Comparison of ENCODE assay signal across 6 cellular contexts in genomic region chr11:504994-505344, GRCh38. TPM values are rescaled to one million over a fixed set of nuclear protein-coding genes. Genes with fewer than 3 reads are reported as not detected.
A peak's percentile ranks its signal among the peaks of the same experiment; 100 is the strongest.
DNase-seq lines count a peak whose midpoint lies in the region; ATAC-seq and TF ChIP-seq lines count a peak whose summit lies in the region.

No MANE protein-coding gene starts in this region.

- no peaks in the 10 kb centered on the region for H3K27me3 Mint-ChIP-seq in mesothelial cell of epicardium (ENCODE audit: low read depth)

- peak overlapping the region in 9 of 10 experiments; percentile 44 to 94 (median 80); a peak in 15 of 20 replicates for H3K4me3 ChIP-seq in BLaER1 treated with 17β-estradiol and CSF1 and Interleukin-3, amounts not matched to agents 10 nM and 100 nM
- peak overlapping the region; percentile 53 for H3K4me3 ChIP-seq in WI38 (ENCODE audit: low read depth, low read length)

- peak overlapping the region; percentile 96 for H3K4me3 Mint-ChIP-seq in mesothelial cell of epicardium

- H3K9me3 ChIP-seq in BLaER1 treated with 17β-estradiol and CSF1 and Interleukin-3, amounts not matched to agents 10 nM and 100 nM (replicated peaks in 1 of 11), result no peaks in the 10 kb centered on the region

- TF ChIP-seq CTCF in WI38 (IDR thresholded peaks at IDR 0.05; ENCODE audit: low read depth, low read length), result no peak
- TF ChIP-seq CTCF in mesothelial cell of epicardium (IDR thresholded peaks at IDR 0.05; ENCODE audit: unreplicated experiment), result no peak

- H3K27ac ChIP-seq in BLaER1 treated with 17β-estradiol and CSF1 and Interleukin-3, amounts not matched to agents 10 nM and 100 nM, result peak overlapping the region in 2 of 11 experiments; percentile 91 to 92; a peak in 3 of 22 replicates

- H4K20me1 ChIP-seq in BLaER1 treated with 17β-estradiol and CSF1 and Interleukin-3, amounts not matched to agents 10 nM and 100 nM, result peaks cover 23 to 70% (median 50%) of the 10 kb centered on the region in 11 experiments; a peak in 21 of 22 replicates

- peaks cover 7% of the 10 kb centered on the region for H3K36me3 Mint-ChIP-seq in mesothelial cell of epicardium

- peaks cover 22% of the 10 kb centered on the region for H3K4me1 Mint-ChIP-seq in mesothelial cell of epicardium

- DNase-seq in mesothelial cell of epicardium (ENCODE audit: low spot score in 2 of 2, unreplicated experiment in 2 of 2), result no peak
- no peak for DNase-seq in COLO668 (lab: John Stamatoyannopoulos, UW; ENCODE audit: unreplicated experiment)
- DNase-seq in NCI-H1417 treated with DMSO at 0.1 percent for 48 hours (lab: John Stamatoyannopoulos, UW), result no peak

- peaks cover 0 to 32% (median 28%) of the 10 kb centered on the region in 11 experiments; a peak in 21 of 22 replicates for H3K27me3 ChIP-seq in BLaER1 treated with 17β-estradiol and CSF1 and Interleukin-3, amounts not matched to agents 10 nM and 100 nM

- H3K9me3 Mint-ChIP-seq in mesothelial cell of epicardium, result no peaks in the 10 kb centered on the region

- H3K36me3 ChIP-seq in BLaER1 treated with 17β-estradiol and CSF1 and Interleukin-3, amounts not matched to agents 10 nM and 100 nM, result peaks cover 28 to 49% (median 36%) of the 10 kb centered on the region in 11 experiments

- H3K4me2 ChIP-seq in BLaER1 treated with 17β-estradiol and CSF1 and Interleukin-3, amounts not matched to agents 10 nM and 100 nM, result peak overlapping the region; percentile 73 to 100 (median 94)

- peak overlapping the region; percentile 100 for H3K27ac Mint-ChIP-seq in mesothelial cell of epicardium

- peak overlapping the region in 7 of 11 experiments; percentile 32 to 100 (median 76); a peak in 10 of 22 replicates for H3K9ac ChIP-seq in BLaER1 treated with 17β-estradiol and CSF1 and Interleukin-3, amounts not matched to agents 10 nM and 100 nM

- no peak for ATAC-seq in GM21528 (IDR thresholded peaks at IDR 0.05; ENCODE audit: low FRiP score, unreplicated experiment)

- H3K4me1 ChIP-seq in BLaER1 treated with 17β-estradiol and CSF1 and Interleukin-3, amounts not matched to agents 10 nM and 100 nM, result peaks cover 35 to 64% (median 40%) of the 10 kb centered on the region in 10 experiments

RNA-seq across cellular contexts. Expression of gene RNH1, which starts 2.1 kb away (rescaled TPM):
- 81.7 to 89.4 TPM (median 83.2 TPM) in 3 replicates for total RNA-seq in mesothelial cell of epicardium

RNA-seq across cellular contexts. Expression of gene HRAS, which starts 30.4 kb away (rescaled TPM):
- 35.1 to 41.5 TPM (median 39.3 TPM) in 3 replicates for total RNA-seq in mesothelial cell of epicardium

RNA-seq across cellular contexts. Expression of gene LRRC56, which starts 32.4 kb away (rescaled TPM):
- 3.0 to 3.4 TPM (median 3.2 TPM) in 3 replicates for total RNA-seq in mesothelial cell of epicardium

RNA-seq across cellular contexts. Expression of gene PTDSS2, which starts 54.9 kb away (rescaled TPM):
- total RNA-seq in mesothelial cell of epicardium, result 39.0 to 49.7 TPM (median 42.1 TPM) in 3 replicates

RNA-seq across cellular contexts. Expression of gene LMNTD2, which starts 55.6 kb away (rescaled TPM):
- 16.5 to 17.4 TPM (median 16.6 TPM) in 3 replicates for total RNA-seq in mesothelial cell of epicardium
